Comparison of ENCODE assay signal across 1 cellular context in genomic region chr11:80320765-80321164, GRCh38.
A peak's percentile ranks its signal among the peaks of the same experiment; 100 is the strongest.
TF ChIP-seq lines count a peak whose summit lies in the region.

No MANE protein-coding gene starts in this region.

TF ChIP-seq in HepG2, 621 proteins besides CTCF, POLR2A, EP300 and RAD21:
- TF ChIP-seq, protein P1, sequence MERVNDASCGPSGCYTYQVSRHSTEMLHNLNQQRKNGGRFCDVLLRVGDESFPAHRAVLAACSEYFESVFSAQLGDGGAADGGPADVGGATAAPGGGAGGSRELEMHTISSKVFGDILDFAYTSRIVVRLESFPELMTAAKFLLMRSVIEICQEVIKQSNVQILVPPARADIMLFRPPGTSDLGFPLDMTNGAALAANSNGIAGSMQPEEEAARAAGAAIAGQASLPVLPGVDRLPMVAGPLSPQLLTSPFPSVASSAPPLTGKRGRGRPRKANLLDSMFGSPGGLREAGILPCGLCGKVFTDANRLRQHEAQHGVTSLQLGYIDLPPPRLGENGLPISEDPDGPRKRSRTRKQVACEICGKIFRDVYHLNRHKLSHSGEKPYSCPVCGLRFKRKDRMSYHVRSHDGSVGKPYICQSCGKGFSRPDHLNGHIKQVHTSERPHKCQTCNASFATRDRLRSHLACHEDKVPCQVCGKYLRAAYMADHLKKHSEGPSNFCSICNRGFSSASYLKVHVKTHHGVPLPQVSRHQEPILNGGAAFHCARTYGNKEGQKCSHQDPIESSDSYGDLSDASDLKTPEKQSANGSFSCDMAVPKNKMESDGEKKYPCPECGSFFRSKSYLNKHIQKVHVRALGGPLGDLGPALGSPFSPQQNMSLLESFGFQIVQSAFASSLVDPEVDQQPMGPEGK (CRISPR knock-in tag; IDR thresholded peaks at IDR 0.05) = 0 out of 2 replicates have a peak, but pooled peaks have one; percentile 12
- TF ChIP-seq SCMH1 (CRISPR knock-in tag; IDR thresholded peaks at IDR 0.05; ENCODE audit: borderline replicate concordance) = no peak
- no peak for TF ChIP-seq TBX3 (IDR thresholded peaks at IDR 0.05; ENCODE audit: borderline replicate concordance)
- TF ChIP-seq ZNF20 (CRISPR knock-in tag; IDR thresholded peaks at IDR 0.05) = no peak
